In the genomic region with DNA sequence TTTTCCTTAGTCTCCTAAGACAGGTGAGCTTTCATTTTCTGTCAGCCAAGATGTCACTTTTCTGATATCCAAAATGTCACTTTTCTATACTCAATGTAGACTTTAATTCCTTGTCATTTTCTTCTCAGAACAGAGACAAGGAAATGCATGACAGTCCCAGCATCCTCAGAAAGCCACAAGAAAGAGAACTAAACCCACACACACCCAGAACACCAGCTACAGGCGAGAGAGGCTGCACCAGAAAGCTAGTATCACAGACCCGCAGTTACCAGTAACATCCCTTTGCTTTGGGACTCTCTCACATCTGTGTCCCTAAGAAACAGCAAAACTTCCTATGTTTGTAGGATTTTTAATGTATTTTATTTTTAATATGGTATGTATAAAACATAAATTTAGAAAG, we compare ENCODE assay signal across 15 cellular contexts. TPM values are rescaled to one million over a fixed set of nuclear protein-coding genes. Genes with fewer than 3 reads are reported as not detected.
DNase-seq lines count a peak whose midpoint lies in the region; ATAC-seq and TF ChIP-seq lines count a peak whose summit lies in the region.
"Had no signal": no experiment of that assay in that cellular context is flagged by ENCODE, and none has a peak within 500 bp of the region (broad histone marks: within the 10 kb centered on the region; RNA-seq: fewer than 3 reads in every experiment).

No MANE protein-coding gene starts in this region.

- 62% methylated on average over 2 of the region's 2 CpGs for WGBS in right lobe of liver (ENCODE audit: insufficient coverage, low coverage, low lambda C conversion rate, missing lambda C conversion rate)

- ATAC-seq in right lobe of liver (no peak), GM21423 (IDR thresholded peaks at IDR 0.05; ENCODE audit: unreplicated experiment) (no peak)

- H3K27ac Mint-ChIP-seq in CD4-positive, alpha-beta memory T cell = peak overlapping the region; percentile 90 to 98 (median 97)
- H3K27ac Mint-ChIP-seq in T-helper 1 cell treated with Interleukin-12 subunit alpha and Interleukin-12 subunit beta and Interleukin-4 antibody, amounts not matched to agents 30 μg/mL and 1 μg/mL, for 36 hours = peak overlapping the region; percentile 88

- no peaks in the 10 kb centered on the region for H3K9me3 Mint-ChIP-seq in CD4-positive, alpha-beta memory T cell
- H3K9me3 Mint-ChIP-seq in T-helper 1 cell treated with Interleukin-12 subunit alpha and Interleukin-12 subunit beta and Interleukin-4 antibody, amounts not matched to agents 30 μg/mL and 1 μg/mL, for 36 hours = no peaks in the 10 kb centered on the region

- peak overlapping the region; percentile 83 to 94 (median 85) for H3K4me3 Mint-ChIP-seq in CD4-positive, alpha-beta memory T cell
- peak overlapping the region; percentile 76 for H3K4me3 Mint-ChIP-seq in T-helper 1 cell treated with Interleukin-12 subunit alpha and Interleukin-12 subunit beta and Interleukin-4 antibody, amounts not matched to agents 30 μg/mL and 1 μg/mL, for 36 hours

- no peak for TF ChIP-seq CTCF in neutrophil (IDR thresholded peaks at IDR 0.05)
- TF ChIP-seq CTCF in left ventricle myocardium inferior (IDR thresholded peaks at IDR 0.05; ENCODE audit: borderline replicate concordance) = no peak
- TF ChIP-seq CTCF in right lobe of liver (IDR thresholded peaks at IDR 0.05) = no peak

- POLR2A ChIA-PET in CD4-positive, alpha-beta memory T cell (lab: Charles Lee; ENCODE audit: partially characterized antibody) = interaction anchor here (0.7 to 15.8 kb wide), 19 partner anchors 7 to 351 kb away, joined by 3 to 746 read pairs (median 5); partner anchors contain the start of genes ANP32B, NANS, NCBP1 and TBC1D2

- peak overlapping the region; percentile 32 to 42 for H3K4me3 ChIP-seq in CD4-positive, alpha-beta memory T cell (ENCODE audit: low read length in 2 of 2)
- peak overlapping the region in 1 of 2 experiments; percentile 55 for H3K4me3 ChIP-seq in neutrophil (ENCODE audit: low read depth in 1 of 2, low read length in 1 of 2)
- H3K4me3 ChIP-seq in left ventricle myocardium inferior = no peak overlapping the region
- H3K4me3 ChIP-seq in right lobe of liver = no peak overlapping the region

- H3K27me3 Mint-ChIP-seq in CD4-positive, alpha-beta memory T cell = no peaks in the 10 kb centered on the region
- no peaks in the 10 kb centered on the region for H3K27me3 Mint-ChIP-seq in T-helper 1 cell treated with Interleukin-12 subunit alpha and Interleukin-12 subunit beta and Interleukin-4 antibody, amounts not matched to agents 30 μg/mL and 1 μg/mL, for 36 hours (ENCODE audit: low read depth)

- no peak for TF ChIP-seq POLR2A in right lobe of liver (IDR thresholded peaks at IDR 0.05)

- DNase-seq in CD4-positive, alpha-beta memory T cell = peak; percentile 81 to 88 (median 83)
- DNase-seq in activated effector memory CD4-positive, alpha-beta T cell treated with Interleukin-2 at 50 U/mL for 16 hours = peak; percentile 42
- DNase-seq in D341Med (ENCODE audit: low spot score) (no peak), left ventricle myocardium inferior (no peak), right lobe of liver (no peak)
- DNase-seq: C1 segment of cervical spinal cord, erythroblast, heart right ventricle, NCI-H345, SW 1271 had no signal

- H3K9me3 ChIP-seq in CD4-positive, alpha-beta memory T cell (ENCODE audit: control insufficient read depth in 1 of 2, low read length in 2 of 2) = no peaks in the 10 kb centered on the region
- H3K9me3 ChIP-seq in neutrophil = no peaks in the 10 kb centered on the region
- H3K9me3 ChIP-seq in left ventricle myocardium inferior (replicated peaks) = no peaks in the 10 kb centered on the region
- H3K9me3 ChIP-seq in right lobe of liver = no peaks in the 10 kb centered on the region
- H3K9me3 ChIP-seq: heart right ventricle had no signal

- peaks cover 59 to 94% (median 76%) of the 10 kb centered on the region in 4 donors for H3K4me1 Mint-ChIP-seq in CD4-positive, alpha-beta memory T cell
- H3K4me1 Mint-ChIP-seq in T-helper 1 cell treated with Interleukin-12 subunit alpha and Interleukin-12 subunit beta and Interleukin-4 antibody, amounts not matched to agents 30 μg/mL and 1 μg/mL, for 36 hours (ENCODE audit: low read depth) = peaks cover 62% of the 10 kb centered on the region

- CTCF ChIA-PET in CD4-positive, alpha-beta memory T cell (lab: Charles Lee; ENCODE audit: partially characterized antibody) = interaction anchor here (0.9 to 11.2 kb wide), 4 partner anchors 10 to 359 kb away, joined by 3 to 312 read pairs (median 87); partner anchors contain the start of gene TRMO

- no peaks in the 10 kb centered on the region for H3K27me3 ChIP-seq in CD4-positive, alpha-beta memory T cell (ENCODE audit: insufficient read depth, low read length)
- no peaks in the 10 kb centered on the region for H3K27me3 ChIP-seq in neutrophil
- H3K27me3 ChIP-seq in left ventricle myocardium inferior (ENCODE audit: low read depth) = no peaks in the 10 kb centered on the region
- no peaks in the 10 kb centered on the region for H3K27me3 ChIP-seq in right lobe of liver
- H3K27me3 ChIP-seq: heart right ventricle had no signal

- intact Hi-C loops in CD4-positive, alpha-beta memory T cell (cut with micrococcal nuclease) = loop anchor here (1.0 to 5.0 kb wide), 2 partner anchors 17 to 273 kb away; partner anchors contain the start of genes NCBP1, TRMO and TSTD2
- intact Hi-C loops in left ventricle myocardium inferior (cut with micrococcal nuclease) = no loop called here
- intact Hi-C loops in right lobe of liver (cut with DNase I) = no loop called here

- peaks cover 22 to 38% of the 10 kb centered on the region in 2 donors for H3K36me3 Mint-ChIP-seq in CD4-positive, alpha-beta memory T cell
- peaks cover 43% of the 10 kb centered on the region for H3K36me3 Mint-ChIP-seq in T-helper 1 cell treated with Interleukin-12 subunit alpha and Interleukin-12 subunit beta and Interleukin-4 antibody, amounts not matched to agents 30 μg/mL and 1 μg/mL, for 36 hours (ENCODE audit: low read depth)

- H3K4me1 ChIP-seq in CD4-positive, alpha-beta memory T cell (ENCODE audit: insufficient read depth, low read length) = peaks cover 100% of the 10 kb centered on the region
- H3K4me1 ChIP-seq in neutrophil (ENCODE audit: control insufficient read depth in 1 of 2, insufficient read depth in 1 of 2, low read depth in 1 of 2, low read length in 1 of 2) = peaks cover 88 to 96% of the 10 kb centered on the region in 2 experiments
- H3K4me1 ChIP-seq in left ventricle myocardium inferior = peaks cover 23% of the 10 kb centered on the region
- H3K4me1 ChIP-seq in right lobe of liver = peaks cover 0 to 13% (median 0%) of the 10 kb centered on the region in 4 donors

- H3K27ac ChIP-seq in CD4-positive, alpha-beta memory T cell (ENCODE audit: low read depth, low read length) = peak overlapping the region; percentile 73
- H3K27ac ChIP-seq in neutrophil = peak overlapping the region; percentile 94
- no peak overlapping the region for H3K27ac ChIP-seq in left ventricle myocardium inferior (replicated peaks)
- no peak overlapping the region for H3K27ac ChIP-seq in right lobe of liver

- peaks cover 11% of the 10 kb centered on the region for H3K36me3 ChIP-seq in CD4-positive, alpha-beta memory T cell (ENCODE audit: insufficient read depth, low read length)
- H3K36me3 ChIP-seq in neutrophil (peaks cover 6% of the 10 kb centered on the region), left ventricle myocardium inferior (peaks cover 33% of the 10 kb centered on the region), right lobe of liver (peaks cover 0 to 22% (median 16%) of the 10 kb centered on the region in 4 donors)

RNA-seq across cellular contexts. Expression of gene TRMO, which starts 17.1 kb away (rescaled TPM):
- total RNA-seq in CD4-positive, alpha-beta memory T cell = 10 to 100 TPM; 51.6 to 59.5 TPM
- polyA plus RNA-seq in CD4-positive, alpha-beta memory T cell = 10 to 100 TPM; 21.7 to 31.2 TPM
- total RNA-seq in left ventricle myocardium inferior (8.2 TPM), right lobe of liver (10 to 100 TPM in 1 of 6 experiments, 1 to 10 TPM in 5; 5.7 to 14.7 (median 8.3) TPM)

RNA-seq across cellular contexts. Expression of gene HEMGN, which starts 32.7 kb away (rescaled TPM):
- 1 to 10 TPM; 1.6 to 2.3 TPM for total RNA-seq in CD4-positive, alpha-beta memory T cell
- polyA plus RNA-seq in CD4-positive, alpha-beta memory T cell = 1 to 10 TPM; 3.4 to 4.0 TPM
- total RNA-seq in left ventricle myocardium inferior = 0.14 TPM
- 1 to 10 TPM in 2 of 6 experiments, under 1 TPM in 1, not detected in 3; 0.09 to 2.9 (median 1.0) TPM for total RNA-seq in right lobe of liver
- total RNA-seq: osteocyte had no signal
- polyA plus RNA-seq: heart right ventricle had no signal

RNA-seq across cellular contexts. Expression of gene FOXE1, which starts 52.2 kb away (rescaled TPM):
- not detected for total RNA-seq in CD4-positive, alpha-beta memory T cell
- not detected for polyA plus RNA-seq in CD4-positive, alpha-beta memory T cell
- not detected for total RNA-seq in left ventricle myocardium inferior
- total RNA-seq in right lobe of liver = not detected
- total RNA-seq: heart right ventricle, liver, osteocyte had no signal
- polyA plus RNA-seq: heart right ventricle, liver had no signal

Comparison
In these comparisons a context has a peak if more than half of its experiments do, and no peak if none do; other contexts are left out.
1. DNase-seq: peak in CD4-positive, alpha-beta memory T cell (5 of 5) and activated effector memory CD4-positive, alpha-beta T cell treated with Interleukin-2 at 50 U/mL for 16 hours (single experiment); none in D341Med (single experiment), left ventricle myocardium inferior (single experiment) and right lobe of liver (0 of 3).
2. H3K27ac ChIP-seq: peak in CD4-positive, alpha-beta memory T cell (single experiment) and neutrophil (single experiment); none in left ventricle myocardium inferior (single experiment) and right lobe of liver (0 of 3).
3. H3K4me3 ChIP-seq: peak in CD4-positive, alpha-beta memory T cell (2 of 2); none in left ventricle myocardium inferior (single experiment) and right lobe of liver (0 of 3).